Comparison of ENCODE assay signal across 9 cellular contexts in genomic region chr17:69761767-69762321, GRCh38.
A peak's percentile ranks its signal among the peaks of the same experiment; 100 is the strongest.
DNase-seq lines count a peak whose midpoint lies in the region; ATAC-seq and TF ChIP-seq lines count a peak whose summit lies in the region.
"Had no signal": no experiment of that assay in that cellular context is flagged by ENCODE, and none has a peak within 500 bp of the region (broad histone marks: within the 10 kb centered on the region; RNA-seq: fewer than 3 reads in every experiment).

No MANE protein-coding gene starts in this region.

- H3K27me3 ChIP-seq in hepatocyte (no peaks in the 10 kb centered on the region), upper lobe of right lung (no peaks in the 10 kb centered on the region), esophagus squamous epithelium (no peaks in the 10 kb centered on the region)

- H3K4me1 ChIP-seq in HEK293 (ENCODE audit: control insufficient read depth, insufficient read depth, low read length) = no peaks in the 10 kb centered on the region
- peaks cover 7% of the 10 kb centered on the region for H3K4me1 ChIP-seq in hepatocyte (ENCODE audit: insufficient read depth)
- H3K4me1 ChIP-seq in upper lobe of right lung = no peaks in the 10 kb centered on the region
- peaks cover 0 to 38% (median 19%) of the 10 kb centered on the region in 3 donors for H3K4me1 ChIP-seq in esophagus squamous epithelium

- H3K4me3 ChIP-seq in HEK293 (ENCODE audit: low read depth, low read length) (no peak overlapping the region), hepatocyte (no peak overlapping the region), upper lobe of right lung (no peak overlapping the region), esophagus squamous epithelium (no peak overlapping the region)
- H3K4me3 ChIP-seq: SK-N-MC had no signal

- TF ChIP-seq POLR2A in esophagus squamous epithelium (IDR thresholded peaks at IDR 0.05) = no peak

- H3K79me2 ChIP-seq in hepatocyte = no peaks in the 10 kb centered on the region

- H3K36me3 ChIP-seq in HEK293 (ENCODE audit: control insufficient read depth in 2 of 2, insufficient read depth in 1 of 2, low read length in 2 of 2) (no peaks in the 10 kb centered on the region), hepatocyte (replicated peaks; ENCODE audit: insufficient read depth, low read depth) (no peaks in the 10 kb centered on the region), upper lobe of right lung (no peaks in the 10 kb centered on the region), esophagus squamous epithelium (no peaks in the 10 kb centered on the region)

- H3K9me3 ChIP-seq in HEK293 (ENCODE audit: control insufficient read depth, insufficient read depth, low read depth, low read length) = no peaks in the 10 kb centered on the region
- no peaks in the 10 kb centered on the region for H3K9me3 ChIP-seq in hepatocyte (ENCODE audit: low read depth)
- no peaks in the 10 kb centered on the region for H3K9me3 ChIP-seq in upper lobe of right lung
- no peaks in the 10 kb centered on the region for H3K9me3 ChIP-seq in esophagus squamous epithelium

- H4K20me1 ChIP-seq in hepatocyte (ENCODE audit: insufficient read depth, poor library complexity, severe bottlenecking) = no peaks in the 10 kb centered on the region

- H2AFZ ChIP-seq in hepatocyte = no peak overlapping the region

- ATAC-seq in upper lobe of right lung (peak; percentile 67), HG02938 (IDR thresholded peaks at IDR 0.05; ENCODE audit: unreplicated experiment) (no peak)

- H3K27ac ChIP-seq in HEK293 (ENCODE audit: extremely low read depth, low read depth, low read length) = no peak overlapping the region
- peak overlapping the region; percentile 61 for H3K27ac ChIP-seq in hepatocyte
- H3K27ac ChIP-seq in upper lobe of right lung = no peak overlapping the region
- peak overlapping the region in 2 of 4 donors; percentile 30 to 45 for H3K27ac ChIP-seq in esophagus squamous epithelium
- H3K27ac ChIP-seq: SK-N-MC had no signal

- CTCF ChIA-PET in HEK293 (lab: Yijun Ruan, JAX) = interaction anchor here (1.2 kb wide), 1 partner anchor 154 kb away, joined by 3 read pairs; no protein-coding TSS in a partner anchor

- H3K4me2 ChIP-seq in hepatocyte = peak overlapping the region; percentile 33

- H3K9me2 ChIP-seq in hepatocyte (replicated peaks; ENCODE audit: insufficient read depth) = no peaks in the 10 kb centered on the region

- no peak for TF ChIP-seq CTCF in HEK293 (tag by site-specific recombination; IDR thresholded peaks at IDR 0.05)
- no peak for TF ChIP-seq CTCF in hepatocyte (IDR thresholded peaks at IDR 0.05; ENCODE audit: poor library complexity)
- no peak for TF ChIP-seq CTCF in upper lobe of right lung (IDR thresholded peaks at IDR 0.05)
- no peak for TF ChIP-seq CTCF in esophagus squamous epithelium (IDR thresholded peaks at IDR 0.05)

- POLR2A ChIA-PET in HEK293 (lab: Yijun Ruan, JAX) = no interaction called here

- WGBS in hepatocyte (ENCODE audit: low lambda C conversion rate, missing lambda C conversion rate) = 68% methylated on average over 4 of the region's 4 CpGs
- WGBS in esophagus squamous epithelium, 2 donors = 45% methylated on average over 4 of the region's 4 CpGs

- DNase-seq in amniotic stem cell (lab: John Stamatoyannopoulos, UW) (peak; percentile 51), hepatocyte (ENCODE audit: low spot score) (peak; percentile 48), upper lobe of right lung (no peak), esophagus squamous epithelium (lab: John Stamatoyannopoulos, UW) (no peak)
- no peak for DNase-seq in NK-92 treated with Interleukin-12 subunit alpha and Interleukin-12 subunit beta, amount 100 ng/mL, for 24 hours (lab: John Stamatoyannopoulos, UW)
- DNase-seq: head of caudate nucleus had no signal

- intact Hi-C loops in upper lobe of right lung (cut with DNase I) = no loop called here
- intact Hi-C loops in esophagus squamous epithelium (cut with DNase I) = no loop called here

TF ChIP-seq in HEK293, 187 proteins besides CTCF, POLR2A, EP300 and RAD21:
- no peak for TF ChIP-seq ZNF624 (tag by site-specific recombination; IDR thresholded peaks at IDR 0.05)
- TF ChIP-seq PRDM1 (tag by site-specific recombination; IDR thresholded peaks at IDR 0.05) = peak; percentile 42; the same call in 1 of the 2 replicates
- TF ChIP-seq ZSCAN30 (tag by site-specific recombination; IDR thresholded peaks at IDR 0.05) = no peak
- TF ChIP-seq ZNF513 (tag by site-specific recombination; IDR thresholded peaks at IDR 0.05) = no peak
TF ChIP-seq in HEK293: peak in this region for 1.

Comparison
In these comparisons a context has a peak if more than half of its experiments do, and no peak if none do; other contexts are left out.
1. DNase-seq: peak in amniotic stem cell (single experiment) and hepatocyte (single experiment); none in upper lobe of right lung (single experiment), NK-92 treated with Interleukin-12 subunit alpha and Interleukin-12 subunit beta, amount 100 ng/mL, for 24 hours (single experiment) and esophagus squamous epithelium (single experiment).